Comparison of ENCODE assay signal across 26 cellular contexts in genomic region chr9:89951671-89952070, GRCh38.
"Had no signal": no experiment of that assay in that cellular context is flagged by ENCODE, and none has a peak within 500 bp of the region (broad histone marks: within the 10 kb centered on the region; RNA-seq: fewer than 3 reads in every experiment).

No MANE protein-coding gene starts in this region.

- H3K36me3 ChIP-seq: esophagus muscularis mucosa, gastroesophageal sphincter, heart left ventricle, left lung, prostate gland, right atrium auricular region, thoracic aorta, tibial nerve, upper lobe of left lung, uterus had no signal

- ATAC-seq: gastroesophageal sphincter, heart left ventricle, left cardiac atrium, left lung, mucosa of descending colon, sciatic nerve had no signal

- H3K9me3 ChIP-seq: esophagus muscularis mucosa, gastroesophageal sphincter, heart left ventricle, left lung, mucosa of descending colon, prostate gland, right atrium auricular region, thoracic aorta, tibial nerve, upper lobe of left lung, uterus had no signal

- DNase-seq: dermis blood vessel endothelial cell; effector memory CD4-positive, alpha-beta T cell; heart left ventricle; hippocampal formation; left cardiac atrium; left lung; mucosa of descending colon; naive B cell; nephron progenitor cell; nucleus accumbens; stimulated activated CD4-positive, alpha-beta T cell treated with anti-CD3 and anti-CD28 coated beads, Interleukin-2, amount 100 ng/mL, for 24 hours; stimulated activated CD4-positive, alpha-beta T cell treated with anti-CD3 and anti-CD28 coated beads, Interleukin-4, amount 100 ng/mL, for 24 hours; stimulated activated naive CD4-positive, alpha-beta T cell treated with Interleukin-2 at 50 U/mL for 16 hours; upper lobe of left lung; uterus had no signal

- H3K9me3 Mint-ChIP-seq: stimulated activated effector memory CD8-positive, alpha-beta T cell treated with anti-CD3 and anti-CD28 coated beads, Interleukin-12 subunit alpha, Interleukin-12 subunit beta, amount 100 ng/mL, for 72 hours had no signal

- H3K4me3 Mint-ChIP-seq: mesothelial cell of epicardium, naive B cell, nephron progenitor cell had no signal

- H3K4me3 ChIP-seq: coronary artery, esophagus muscularis mucosa, gastroesophageal sphincter, heart left ventricle, left lung, mucosa of descending colon, prostate gland, right atrium auricular region, thoracic aorta, tibial nerve, upper lobe of left lung, uterus had no signal

- H3K27ac ChIP-seq: coronary artery, esophagus muscularis mucosa, foreskin keratinocyte, gastroesophageal sphincter, heart left ventricle, left lung, prostate gland, right atrium auricular region, thoracic aorta, tibial nerve, upper lobe of left lung had no signal

- H3K27me3 ChIP-seq: esophagus muscularis mucosa, gastroesophageal sphincter, heart left ventricle, left lung, right atrium auricular region, tibial nerve, upper lobe of left lung, uterus had no signal

- H3K4me1 ChIP-seq: tibial nerve, uterus had no signal

- H3K36me3 Mint-ChIP-seq: mesothelial cell of epicardium; naive B cell; stimulated activated effector memory CD8-positive, alpha-beta T cell treated with anti-CD3 and anti-CD28 coated beads, Interleukin-12 subunit alpha, Interleukin-12 subunit beta, amount 100 ng/mL, for 72 hours had no signal

- H3K27ac Mint-ChIP-seq: mesothelial cell of epicardium, nephron progenitor cell had no signal
